24 cellular contexts compared by ENCODE assay signal in genomic region chr2:241818229-241818942, GRCh38. TPM values are rescaled to one million over a fixed set of nuclear protein-coding genes. Genes with fewer than 3 reads are reported as not detected.
DNase-seq lines count a peak whose midpoint lies in the region; ATAC-seq and TF ChIP-seq lines count a peak whose summit lies in the region.
"Had no signal": no experiment of that assay in that cellular context is flagged by ENCODE, and none has a peak within 500 bp of the region (broad histone marks: within the 10 kb centered on the region; RNA-seq: fewer than 3 reads in every experiment).

No MANE protein-coding gene starts in this region.

- H3K4me1 ChIP-seq in Peyer's patch (peaks cover 0 to 6% (median 0%) of the 10 kb centered on the region in 4 donors), spleen (peaks cover 0 to 39% (median 24%) of the 10 kb centered on the region in 6 donors), Caco-2 (no peaks in the 10 kb centered on the region)
- H3K4me1 ChIP-seq: gastrocnemius medialis, pancreas had no signal

- peaks cover 16% of the 10 kb centered on the region for H3K36me3 Mint-ChIP-seq in Caco-2 (ENCODE audit: insufficient read depth, unreplicated experiment)

- TF ChIP-seq CTCF in Peyer's patch (IDR thresholded peaks at IDR 0.05) (no peak), spleen (IDR thresholded peaks at IDR 0.05 in 8 of 11, conservative IDR thresholded peaks at IDR 0.05 in 3 of 11) (no peak), Caco-2 (IDR thresholded peaks at IDR 0.05; ENCODE audit: insufficient read depth in 1 of 2, low read depth in 1 of 2, low read length in 1 of 2, severe bottlenecking in 1 of 2, unreplicated experiment in 1 of 2) (no peak)

- H3K9me3 ChIP-seq in Peyer's patch (no peaks in the 10 kb centered on the region), spleen (no peaks in the 10 kb centered on the region), Caco-2 (no peaks in the 10 kb centered on the region)
- H3K9me3 ChIP-seq: esophagus muscularis mucosa, gastrocnemius medialis, pancreas, thoracic aorta had no signal

- POLR2A ChIA-PET in Caco-2 (lab: Charles Lee), result no interaction called here

- DNase-seq in D341Med (ENCODE audit: low spot score) (peak; percentile 18), Peyer's patch (peak in 2 of 3 donors; percentile 14 to 43), left lobe of liver (ENCODE audit: low spot score) (peak; percentile 53), spleen (peak; percentile 51), activated gamma-delta T cell (lab: John Stamatoyannopoulos, UW) (no peak), EL (no peak), Caco-2 (no peak)
- DNase-seq: DMS79; effector memory CD4-positive, alpha-beta T cell; GM23248; hypothalamus; mesendoderm; NCI-H1092; NCI-H2029 treated with DMSO at 0.1 percent for 48 hours; OCI-M1 had no signal

- peak; percentile 14 for ATAC-seq in left lobe of liver
- ATAC-seq in HG02763 (IDR thresholded peaks at IDR 0.05; ENCODE audit: unreplicated experiment), result no peak
- ATAC-seq: activated T-helper 17 cell treated with anti-CD3 and anti-CD28 coated beads, Interleukin-2, amount 50 U/mL, for 72 hours; Right ventricle myocardium inferior; sciatic nerve had no signal

- no peaks in the 10 kb centered on the region for H3K36me3 ChIP-seq in Peyer's patch
- no peaks in the 10 kb centered on the region for H3K36me3 ChIP-seq in spleen
- H3K36me3 ChIP-seq in Caco-2 (ENCODE audit: control insufficient read depth, insufficient read depth, low read length), result no peaks in the 10 kb centered on the region
- H3K36me3 ChIP-seq: esophagus muscularis mucosa, gastrocnemius medialis, pancreas, thoracic aorta had no signal

- no peaks in the 10 kb centered on the region for H3K4me1 Mint-ChIP-seq in Caco-2 (ENCODE audit: low read depth, unreplicated experiment)

- TF ChIP-seq POLR2A in Peyer's patch (IDR thresholded peaks at IDR 0.05) (no peak), spleen (IDR thresholded peaks at IDR 0.05) (no peak)

- H3K9me3 Mint-ChIP-seq in Caco-2 (ENCODE audit: unreplicated experiment), result peaks cover 11% of the 10 kb centered on the region
- H3K9me3 Mint-ChIP-seq: activated T-helper 17 cell treated with anti-CD3 and anti-CD28 coated beads, Interleukin-2, amount 50 U/mL, for 72 hours had no signal

- H3K27me3 Mint-ChIP-seq in Caco-2 (ENCODE audit: insufficient read depth, unreplicated experiment), result no peaks in the 10 kb centered on the region

- H3K27me3 ChIP-seq in Peyer's patch (no peaks in the 10 kb centered on the region), spleen (replicated peaks in 1 of 7) (peaks cover 0 to 73% (median 7%) of the 10 kb centered on the region in 7 donors), Caco-2 (replicated peaks; ENCODE audit: control insufficient read depth, insufficient read depth, low read length) (no peaks in the 10 kb centered on the region)
- H3K27me3 ChIP-seq: gastrocnemius medialis, pancreas had no signal

- CTCF ChIA-PET in Caco-2 (lab: Charles Lee), result no interaction called here

- H3K4me3 ChIP-seq in Peyer's patch (no peak overlapping the region), spleen (no peak overlapping the region), Caco-2 (ENCODE audit: low read depth, low read length) (no peak overlapping the region)
- H3K4me3 ChIP-seq: esophagus muscularis mucosa, gastrocnemius medialis, GM23248, pancreas, thoracic aorta had no signal

- no peak overlapping the region for H3K27ac Mint-ChIP-seq in Caco-2 (ENCODE audit: unreplicated experiment)

- 51 to 70% (median 70%) methylated on average over 19 to 25 of the region's 25 CpGs for WGBS in spleen, 5 donors

- peak overlapping the region in 1 of 4 donors; percentile 26 for H3K27ac ChIP-seq in Peyer's patch
- no peak overlapping the region for H3K27ac ChIP-seq in spleen
- H3K27ac ChIP-seq: esophagus muscularis mucosa, gastrocnemius medialis, GM23248, pancreas, thoracic aorta had no signal

- intact Hi-C loops in spleen (cut with DNase I; ENCODE audit: low total_unique reads) (no loop called here), Caco-2 (cut with micrococcal nuclease; ENCODE audit: unreplicated experiment) (no loop called here)

- H3K4me3 Mint-ChIP-seq in Caco-2 (ENCODE audit: unreplicated experiment), result no peak overlapping the region
- H3K4me3 Mint-ChIP-seq: nephron had no signal

- BruUV-seq in Caco-2 (replicated peaks; lab: Mats Ljungman, UMichigan), result no TSS peak

RNA-seq across cellular contexts. Expression of gene NEU4, which starts 9.4 kb away (rescaled TPM):
- total RNA-seq in Peyer's patch (10 to 100 TPM; 35.5 to 73.3 (median 55.9) TPM), left lobe of liver (109 TPM), spleen (1 to 10 TPM in 2 of 7 donors, under 1 TPM in 2, not detected in 3; 0.32 to 1.9 (median 0.85) TPM), Caco-2 (2022) (1.5 and 3.9 TPM in 2 replicates)
- polyA plus RNA-seq in spleen, result under 1 TPM; 0.04 to 0.22 (median 0.08) TPM
- total RNA-seq: GM23248, pancreas, sciatic nerve had no signal
- polyA plus RNA-seq: GM23248 had no signal

RNA-seq across cellular contexts. Expression of gene PDCD1, which starts 40.3 kb away (rescaled TPM):
- total RNA-seq in Peyer's patch, result 1 to 10 TPM in 2 of 4 donors, not detected in 2; 1.6 to 2.7 TPM
- 0.18 TPM for total RNA-seq in left lobe of liver
- total RNA-seq in spleen, result 1 to 10 TPM; 3.1 to 7.9 (median 5.4) TPM
- 1 to 10 TPM; 2.7 to 7.3 (median 5.2) TPM for polyA plus RNA-seq in spleen
- total RNA-seq in Caco-2 (2022), result not detected in 2 replicates
- total RNA-seq: GM23248 had no signal
- polyA plus RNA-seq: GM23248 had no signal

RNA-seq across cellular contexts. Expression of gene GAL3ST2, which starts 41.8 kb away (rescaled TPM):
- total RNA-seq in Peyer's patch (1 to 10 TPM in 1 of 4 donors, under 1 TPM in 1, not detected in 2; 0.80 to 3.3 TPM), left lobe of liver (0.55 TPM), spleen (under 1 TPM in 2 of 7 donors, not detected in 5; 0.25 to 0.85 TPM), Caco-2 (2022) (6.0 and 6.8 TPM in 2 replicates)
- polyA plus RNA-seq in spleen, result not detected
- total RNA-seq: GM23248, pancreas, Right ventricle myocardium inferior, sciatic nerve had no signal
- polyA plus RNA-seq: GM23248, pancreas had no signal

RNA-seq across cellular contexts. Expression of gene RTP5, which starts 51.1 kb away (rescaled TPM):
- under 1 TPM in 1 of 4 donors, not detected in 3; 0.54 TPM for total RNA-seq in Peyer's patch
- total RNA-seq in left lobe of liver, result not detected
- 1 to 10 TPM in 4 of 7 donors, under 1 TPM in 3; 0.34 to 2.2 (median 1.0) TPM for total RNA-seq in spleen
- under 1 TPM; 0.39 to 0.93 (median 0.49) TPM for polyA plus RNA-seq in spleen
- not detected in 2 replicates for total RNA-seq in Caco-2 (2022)
- total RNA-seq: gastrocnemius medialis, GM23248, pancreas, Right ventricle myocardium inferior, sciatic nerve had no signal
- polyA plus RNA-seq: GM23248 had no signal

Comparison
In these comparisons a context has a peak if more than half of its experiments do, and no peak if none do; other contexts are left out.
1. DNase-seq: peak in D341Med (single experiment), Peyer's patch (2 of 3), left lobe of liver (single experiment) and spleen (single experiment); none in activated gamma-delta T cell (single experiment), EL (single experiment) and Caco-2 (0 of 2).